ENCODE assay signal across 1 cellular context in genomic region chr15:81311834-81312459, GRCh38.
TF ChIP-seq lines count a peak whose summit lies in the region.

No MANE protein-coding gene starts in this region.

TF ChIP-seq in WTC11, 78 proteins besides CTCF, POLR2A, EP300 and RAD21 (continued from another document):
- TF ChIP-seq TCF7 (CRISPR knock-in tag; IDR thresholded peaks at IDR 0.05; ENCODE audit: low read depth) (no peak), NR2C2 (CRISPR knock-in tag; IDR thresholded peaks at IDR 0.05) (no peak), GTF2I (CRISPR knock-in tag; conservative IDR thresholded peaks at IDR 0.05) (no peak), SP1 (CRISPR knock-in tag; conservative IDR thresholded peaks at IDR 0.05) (no peak), SOX15 (CRISPR knock-in tag; IDR thresholded peaks at IDR 0.05) (no peak)
